Comparison of ENCODE assay signal across 29 cellular contexts in the genomic region with DNA sequence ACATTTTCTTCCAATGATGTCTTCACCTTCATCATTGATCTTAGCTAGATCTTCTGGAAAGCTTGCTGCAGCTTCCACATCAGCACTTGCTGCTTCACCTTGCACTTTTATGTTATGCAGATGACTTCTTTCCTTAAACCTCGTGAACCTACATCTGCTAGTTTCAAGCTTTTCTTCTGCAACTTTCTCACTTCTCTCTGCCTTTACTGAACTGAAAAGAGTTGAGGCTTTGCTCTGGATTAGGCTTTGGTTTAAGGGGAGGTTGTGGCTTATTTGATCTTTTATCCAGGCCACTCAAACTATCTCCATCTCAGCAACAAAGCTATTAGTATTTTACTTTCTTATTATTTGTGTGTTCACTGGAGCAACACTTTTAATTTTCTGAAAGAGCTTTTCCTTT.
"Had no signal": no experiment of that assay in that cellular context is flagged by ENCODE, and none has a peak within 500 bp of the region (broad histone marks: within the 10 kb centered on the region; RNA-seq: fewer than 3 reads in every experiment).

No MANE protein-coding gene starts in this region.

- H3K27ac ChIP-seq: stomach, suprapubic skin, testis, thoracic aorta, thyroid gland, tibial artery, tibial nerve, transverse colon, upper lobe of left lung, upper lobe of right lung, uterus, vagina had no signal

- H3K4me1 ChIP-seq: stomach, suprapubic skin, testis, thyroid gland, tibial artery, tibial nerve, transverse colon, upper lobe of left lung, upper lobe of right lung, uterus, vagina had no signal

- H3K36me3 Mint-ChIP-seq: stimulated activated effector memory CD8-positive, alpha-beta T cell treated with anti-CD3 and anti-CD28 coated beads, Interleukin-12 subunit alpha, Interleukin-12 subunit beta, amount 100 ng/mL, for 72 hours; stimulated activated memory B cell treated with anti-CD40 and anti-IgM and Interleukin-4, amounts not matched to agents 10 μg/mL and 1 μg/mL and 100 μg/mL, for 72 hours; stimulated activated naive B cell treated with anti-CD40 and anti-IgM and Interleukin-4, amounts not matched to agents 10 μg/mL and 1 μg/mL and 100 μg/mL, for 72 hours; type B pancreatic cell had no signal

- ATAC-seq: stimulated activated effector memory CD8-positive, alpha-beta T cell treated with anti-CD3 and anti-CD28 coated beads, Interleukin-12 subunit alpha, Interleukin-12 subunit beta, amount 100 ng/mL, for 72 hours; stimulated activated naive B cell treated with anti-CD40 and anti-IgM and Interleukin-4, amounts not matched to agents 10 μg/mL and 1 μg/mL and 100 μg/mL, for 72 hours; stimulated activated naive CD8-positive, alpha-beta T cell treated with anti-CD3 and anti-CD28 coated beads, Interleukin-15, amount 100 ng/mL, for 72 hours; stimulated activated naive CD8-positive, alpha-beta T cell treated with anti-CD3 and anti-CD28 coated beads, Interleukin-15, Interleukin-2, amounts not matched to agents 100 U/mL and 50 U/mL, for 24 hours; upper lobe of right lung had no signal

- H3K4me3 ChIP-seq: stomach, suprapubic skin, testis, thoracic aorta, thyroid gland, tibial artery, tibial nerve, transverse colon, upper lobe of left lung, upper lobe of right lung, uterus, vagina had no signal

- H3K9me3 ChIP-seq: suprapubic skin, testis, thoracic aorta, thyroid gland, transverse colon, upper lobe of right lung, uterus, vagina had no signal

- H3K27me3 Mint-ChIP-seq: stimulated activated memory B cell treated with anti-CD40 and anti-IgM and Interleukin-4, amounts not matched to agents 10 μg/mL and 1 μg/mL and 100 μg/mL, for 72 hours; stimulated activated naive B cell treated with anti-CD40 and anti-IgM and Interleukin-4, amounts not matched to agents 10 μg/mL and 1 μg/mL and 100 μg/mL, for 72 hours; stimulated activated naive CD8-positive, alpha-beta T cell treated with anti-CD3 and anti-CD28 coated beads, Interleukin-15, amount 100 ng/mL, for 72 hours; stimulated activated naive CD8-positive, alpha-beta T cell treated with anti-CD3 and anti-CD28 coated beads, Interleukin-15, Interleukin-2, amounts not matched to agents 100 ng/mL and 50 ng/mL, for 24 hours; type B pancreatic cell had no signal

- H3K27me3 ChIP-seq: stomach, suprapubic skin, testis, thyroid gland, tibial artery, tibial nerve, transverse colon, upper lobe of left lung, upper lobe of right lung, uterus, vagina had no signal

- H3K36me3 ChIP-seq: stomach, suprapubic skin, thoracic aorta, thyroid gland, tibial artery, tibial nerve, transverse colon, upper lobe of left lung, upper lobe of right lung, uterus, vagina had no signal

- H3K4me1 Mint-ChIP-seq: stimulated activated effector memory CD8-positive, alpha-beta T cell treated with anti-CD3 and anti-CD28 coated beads, Interleukin-12 subunit alpha, Interleukin-12 subunit beta, amount 100 ng/mL, for 72 hours; stimulated activated memory B cell treated with anti-CD40 and anti-IgM and Interleukin-4, amounts not matched to agents 10 μg/mL and 1 μg/mL and 100 μg/mL, for 72 hours; stimulated activated naive B cell treated with anti-CD40 and anti-IgM and Interleukin-4, amounts not matched to agents 10 μg/mL and 1 μg/mL and 100 μg/mL, for 72 hours; stimulated activated naive CD8-positive, alpha-beta T cell treated with anti-CD3 and anti-CD28 coated beads, Interleukin-15, amount 100 ng/mL, for 72 hours had no signal

- DNase-seq: stimulated activated CD4-positive, alpha-beta T cell treated with anti-CD3 and anti-CD28 coated beads, Interleukin-2, amount 100 ng/mL, for 48 hours; stimulated activated CD4-positive, alpha-beta T cell treated with anti-CD3 and anti-CD28 coated beads, Interleukin-4, amount 100 ng/mL, for 1 hour; stimulated activated CD4-positive, alpha-beta T cell treated with anti-CD3 and anti-CD28 coated beads, Interleukin-4, amount 100 ng/mL, for 24 hours; stimulated activated CD4-positive, alpha-beta T cell treated with anti-CD3 and anti-CD28 coated beads, Interleukin-4, amount 100 ng/mL, for 4 hours; stimulated activated CD8-positive, alpha-beta memory T cell treated with anti-CD3 and anti-CD28 coated beads, Interleukin-4, amount 100 ng/mL, for 48 hours; stimulated activated naive B cell treated with anti-CD40 and anti-IgM and Interleukin-4, amounts not matched to agents 10 μg/mL and 1 μg/mL and 100 μg/mL, for 72 hours; stimulated activated naive CD4-positive, alpha-beta T cell; stimulated activated naive CD4-positive, alpha-beta T cell treated with Interleukin-2 at 50 U/mL for 16 hours; stimulated activated naive CD8-positive, alpha-beta T cell treated with anti-CD3 and anti-CD28 coated beads, Interleukin-15, amount 100 ng/mL, for 72 hours; stimulated activated naive CD8-positive, alpha-beta T cell treated with anti-CD3 and anti-CD28 coated beads, Interleukin-15, Interleukin-2, amounts not matched to agents 100 U/mL and 50 U/mL, for 24 hours; stomach; substantia nigra; testis; thyroid gland; tibial artery; transverse colon; trophoblast cell; upper lobe of left lung; upper lobe of right lung; uterus had no signal

- H3K9me3 Mint-ChIP-seq: type B pancreatic cell had no signal

- H3K4me3 Mint-ChIP-seq: stimulated activated effector memory CD8-positive, alpha-beta T cell treated with anti-CD3 and anti-CD28 coated beads, Interleukin-12 subunit alpha, Interleukin-12 subunit beta, amount 100 ng/mL, for 72 hours; stimulated activated memory B cell treated with anti-CD40 and anti-IgM and Interleukin-4, amounts not matched to agents 10 μg/mL and 1 μg/mL and 100 μg/mL, for 72 hours; stimulated activated naive B cell treated with anti-CD40 and anti-IgM and Interleukin-4, amounts not matched to agents 10 μg/mL and 1 μg/mL and 100 μg/mL, for 72 hours; stimulated activated naive CD8-positive, alpha-beta T cell treated with anti-CD3 and anti-CD28 coated beads, Interleukin-15, amount 100 ng/mL, for 72 hours; stimulated activated naive CD8-positive, alpha-beta T cell treated with anti-CD3 and anti-CD28 coated beads, Interleukin-15, Interleukin-2, amounts not matched to agents 100 ng/mL and 50 ng/mL, for 24 hours; type B pancreatic cell had no signal

- H3K27ac Mint-ChIP-seq: stimulated activated effector memory CD8-positive, alpha-beta T cell treated with anti-CD3 and anti-CD28 coated beads, Interleukin-12 subunit alpha, Interleukin-12 subunit beta, amount 100 ng/mL, for 72 hours; stimulated activated memory B cell treated with anti-CD40 and anti-IgM and Interleukin-4, amounts not matched to agents 10 μg/mL and 1 μg/mL and 100 μg/mL, for 72 hours; stimulated activated naive B cell treated with anti-CD40 and anti-IgM and Interleukin-4, amounts not matched to agents 10 μg/mL and 1 μg/mL and 100 μg/mL, for 72 hours; stimulated activated naive CD8-positive, alpha-beta T cell treated with anti-CD3 and anti-CD28 coated beads, Interleukin-15, amount 100 ng/mL, for 72 hours; stimulated activated naive CD8-positive, alpha-beta T cell treated with anti-CD3 and anti-CD28 coated beads, Interleukin-15, Interleukin-2, amounts not matched to agents 100 ng/mL and 50 ng/mL, for 24 hours; type B pancreatic cell had no signal

- FAIRE-seq: urothelium cell line had no signal
